In the genomic region with DNA sequence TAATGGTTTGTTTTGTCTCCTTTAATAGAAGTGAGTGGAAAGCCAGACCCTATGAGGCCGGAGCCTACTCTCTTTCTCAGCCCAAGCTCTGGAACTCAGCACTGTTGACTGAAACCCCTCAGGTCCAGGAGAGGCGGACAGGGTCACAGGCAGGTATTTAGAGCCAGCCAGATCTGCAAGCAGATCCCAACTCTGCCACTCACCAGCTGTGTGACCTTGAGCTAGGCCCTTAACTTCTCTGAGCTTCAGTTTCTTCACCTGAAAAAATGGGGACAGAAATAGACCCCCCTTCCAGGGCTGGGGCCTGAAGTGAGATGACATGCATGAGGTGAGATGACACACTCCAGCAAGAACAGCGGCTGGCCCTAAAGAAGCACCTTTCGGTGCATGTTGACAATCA, we compare ENCODE assay signal across 32 cellular contexts. TPM values are rescaled to one million over a fixed set of nuclear protein-coding genes. Genes with fewer than 3 reads are reported as not detected.
DNase-seq lines count a peak whose midpoint lies in the region; ATAC-seq, FAIRE-seq and TF ChIP-seq lines count a peak whose summit lies in the region.
"Had no signal": no experiment of that assay in that cellular context is flagged by ENCODE, and none has a peak within 500 bp of the region (broad histone marks: within the 10 kb centered on the region; RNA-seq: fewer than 3 reads in every experiment).

No MANE protein-coding gene starts in this region.

- H3K4me2 ChIP-seq in HepG2 (ENCODE audit: low read depth, low read length) (peak overlapping the region; percentile 49), K562 (ENCODE audit: insufficient read depth, low read length) (no peak overlapping the region), mesendoderm (ENCODE audit: low read length) (no peak overlapping the region)
- H3K4me2 ChIP-seq: BLaER1 had no signal

- no peak overlapping the region for H3K9ac ChIP-seq in HepG2 (ENCODE audit: insufficient read depth, low read depth, low read length)
- no peak overlapping the region for H3K9ac ChIP-seq in K562 (ENCODE audit: insufficient read depth in 1 of 2, low read depth in 2 of 2, low read length in 2 of 2)
- no peak overlapping the region for H3K9ac ChIP-seq in mesendoderm (ENCODE audit: low read length)
- H3K9ac ChIP-seq: BLaER1 had no signal

- no peaks in the 10 kb centered on the region for H3K9me3 Mint-ChIP-seq in stimulated activated naive B cell treated with anti-CD40 and anti-IgM and Interleukin-4, amounts not matched to agents 10 μg/mL and 1 μg/mL and 100 μg/mL, for 72 hours
- H3K9me3 Mint-ChIP-seq: CD14-positive monocyte; CD4-positive, alpha-beta memory T cell; CD4-positive, CD25-positive, alpha-beta regulatory T cell; CD8-positive, alpha-beta memory T cell had no signal

- H4K20me1 ChIP-seq in HepG2 (ENCODE audit: insufficient read depth, low read length) (no peaks in the 10 kb centered on the region), K562 (replicated peaks; ENCODE audit: control insufficient read depth, insufficient read depth, low read length) (no peaks in the 10 kb centered on the region)
- H4K20me1 ChIP-seq: BLaER1 had no signal

- no peak for TF ChIP-seq CTCF in HepG2 (CRISPR knock-in tag; IDR thresholded peaks at IDR 0.05)
- TF ChIP-seq CTCF in right lobe of liver (IDR thresholded peaks at IDR 0.05) = no peak
- TF ChIP-seq CTCF in K562 (IDR thresholded peaks at IDR 0.05 in 2 of 3, conservative IDR thresholded peaks at IDR 0.05 in 1 of 3; ENCODE audit: insufficient read depth in 2 of 3, low read depth in 1 of 3, low read length in 3 of 3) = no peak

- no peaks in the 10 kb centered on the region for H3K9me1 ChIP-seq in K562 (ENCODE audit: control insufficient read depth, insufficient read depth, low read length)

- H3K36me3 Mint-ChIP-seq in stimulated activated naive B cell treated with anti-CD40 and anti-IgM and Interleukin-4, amounts not matched to agents 10 μg/mL and 1 μg/mL and 100 μg/mL, for 72 hours = no peaks in the 10 kb centered on the region
- H3K36me3 Mint-ChIP-seq: CD14-positive monocyte; CD4-positive, alpha-beta memory T cell; CD4-positive, CD25-positive, alpha-beta regulatory T cell; CD8-positive, alpha-beta memory T cell had no signal

- peaks cover 10 to 12% of the 10 kb centered on the region in 2 donors for H3K27me3 Mint-ChIP-seq in stimulated activated naive B cell treated with anti-CD40 and anti-IgM and Interleukin-4, amounts not matched to agents 10 μg/mL and 1 μg/mL and 100 μg/mL, for 72 hours

- no peak; the same call in 2 of the 3 replicates for ATAC-seq in HepG2
- no peak for ATAC-seq in right lobe of liver
- ATAC-seq in K562 = no peak
- ATAC-seq in stimulated activated naive B cell treated with anti-CD40 and anti-IgM and Interleukin-4, amounts not matched to agents 10 μg/mL and 1 μg/mL and 100 μg/mL, for 72 hours (replicated peaks) = no peak
- ATAC-seq: GM12878 had no signal

- H3K36me3 ChIP-seq in HepG2 (replicated peaks in 1 of 2; ENCODE audit: control insufficient read depth in 1 of 2, insufficient read depth in 2 of 2, low read length in 2 of 2) (no peaks in the 10 kb centered on the region), right lobe of liver (no peaks in the 10 kb centered on the region), K562 (ENCODE audit: control insufficient read depth, insufficient read depth, low read length) (no peaks in the 10 kb centered on the region), mesendoderm (ENCODE audit: control insufficient read depth, insufficient read depth, low read length) (no peaks in the 10 kb centered on the region)
- H3K36me3 ChIP-seq: BE2C, BLaER1 had no signal

- H3K23ac ChIP-seq in mesendoderm (ENCODE audit: low read length) = no peak overlapping the region

- no peak overlapping the region for H4K8ac ChIP-seq in mesendoderm (ENCODE audit: low read depth, low read length)

- H3K27me3 ChIP-seq in HepG2 (ENCODE audit: control insufficient read depth in 1 of 2, insufficient read depth in 2 of 2, low read length in 2 of 2) (no peaks in the 10 kb centered on the region), right lobe of liver (no peaks in the 10 kb centered on the region), K562 (ENCODE audit: control insufficient read depth in 2 of 2, insufficient read depth in 2 of 2, low read length in 2 of 2) (no peaks in the 10 kb centered on the region), mesendoderm (ENCODE audit: insufficient read depth, low read length, poor library complexity) (no peaks in the 10 kb centered on the region)
- H3K27me3 ChIP-seq: BLaER1 had no signal

- no peak overlapping the region for H3K56ac ChIP-seq in mesendoderm (ENCODE audit: low read length)

- H3K4me1 ChIP-seq in HepG2 (ENCODE audit: insufficient read depth, low read length) (peaks cover 57% of the 10 kb centered on the region), right lobe of liver (no peaks in the 10 kb centered on the region), K562 (replicated peaks in 1 of 2; ENCODE audit: control insufficient read depth in 2 of 2, insufficient read depth in 2 of 2, low read length in 2 of 2) (peaks cover 0 to 6% of the 10 kb centered on the region in 2 experiments; a peak in 3 of 5 replicates), mesendoderm (ENCODE audit: control insufficient read depth, low read depth, low read length) (no peaks in the 10 kb centered on the region)
- H3K4me1 ChIP-seq: BE2C, BLaER1 had no signal

- no peak overlapping the region for H4K5ac ChIP-seq in mesendoderm (ENCODE audit: low read length)

- no peak for TF ChIP-seq RAD21 in HepG2 (CRISPR knock-in tag; IDR thresholded peaks at IDR 0.05)
- no peak for TF ChIP-seq RAD21 in K562 (CRISPR knock-in tag; conservative IDR thresholded peaks at IDR 0.05 in 1 of 2, IDR thresholded peaks at IDR 0.05 in 1 of 2)

- H3K4me3 Mint-ChIP-seq in stimulated activated naive B cell treated with anti-CD40 and anti-IgM and Interleukin-4, amounts not matched to agents 10 μg/mL and 1 μg/mL and 100 μg/mL, for 72 hours = no peak overlapping the region
- H3K4me3 Mint-ChIP-seq: CD14-positive monocyte; CD4-positive, alpha-beta memory T cell; CD4-positive, CD25-positive, alpha-beta regulatory T cell; CD8-positive, alpha-beta memory T cell had no signal

- TF ChIP-seq POLR2A in HepG2 (IDR thresholded peaks at IDR 0.05; ENCODE audit: insufficient read depth in 1 of 2, low read depth in 2 of 2, low read length in 2 of 2) = no peak
- TF ChIP-seq POLR2A in right lobe of liver (IDR thresholded peaks at IDR 0.05) = no peak
- no peak for TF ChIP-seq POLR2A in K562 (conservative IDR thresholded peaks at IDR 0.05)

- no peak overlapping the region for H3K27ac Mint-ChIP-seq in stimulated activated naive B cell treated with anti-CD40 and anti-IgM and Interleukin-4, amounts not matched to agents 10 μg/mL and 1 μg/mL and 100 μg/mL, for 72 hours
- H3K27ac Mint-ChIP-seq: CD14-positive monocyte; CD4-positive, alpha-beta memory T cell; CD4-positive, CD25-positive, alpha-beta regulatory T cell had no signal

- no peak overlapping the region for H2BK15ac ChIP-seq in mesendoderm (replicated peaks; ENCODE audit: low read depth)

- H3K4me3 ChIP-seq in HepG2 (replicated peaks in 1 of 3; ENCODE audit: insufficient read depth in 1 of 3, low read depth in 2 of 3, low read length in 3 of 3) = 0 out of 6 replicates have a peak overlapping the region, but pooled peaks of 1 of the 3 experiments have one; percentile 37
- no peak overlapping the region for H3K4me3 ChIP-seq in right lobe of liver
- no peak overlapping the region for H3K4me3 ChIP-seq in K562
- no peak overlapping the region for H3K4me3 ChIP-seq in mesendoderm (ENCODE audit: low read length)
- H3K4me3 ChIP-seq: BLaER1, GM12878 had no signal

- H2AK5ac ChIP-seq in mesendoderm (ENCODE audit: low read length) = no peak overlapping the region

- no peaks in the 10 kb centered on the region for H3K79me1 ChIP-seq in mesendoderm (ENCODE audit: low read length)

- FAIRE-seq in HepG2 (lab: Jason Lieb, UNC) (no peak), K562 (lab: Jason Lieb, UNC) (no peak)
- FAIRE-seq: A204.1, GM12878, GM12892, GM18507 had no signal

- BruUV-seq in HepG2 (replicated peaks; lab: Mats Ljungman, UMichigan) (no TSS peak), K562 (replicated peaks; lab: Mats Ljungman, UMichigan) (no TSS peak)

- H3K9me3 ChIP-seq in HepG2 (ENCODE audit: low read length) (no peaks in the 10 kb centered on the region), right lobe of liver (no peaks in the 10 kb centered on the region), K562 (replicated peaks; ENCODE audit: control insufficient read depth, insufficient read depth, low read depth, low read length) (no peaks in the 10 kb centered on the region)
- H3K9me3 ChIP-seq: BE2C, BLaER1 had no signal

- H3K4ac ChIP-seq in mesendoderm (ENCODE audit: low read depth, low read length) = no peak overlapping the region

- WGBS in HepG2 (ENCODE audit: low lambda C conversion rate) = 58% methylated on average over 4 of the region's 4 CpGs
- WGBS in right lobe of liver (ENCODE audit: insufficient coverage, low coverage, low lambda C conversion rate, missing lambda C conversion rate) = 67% methylated on average over 1 of the region's 4 CpGs
- 82% methylated on average over 4 of the region's 4 CpGs for WGBS in K562 (ENCODE audit: insufficient coverage, low coverage, missing lambda C conversion rate)
- no CpG with 5 or more reads among the region's 4 CpGs for WGBS in mesendoderm (ENCODE audit: extremely low coverage, insufficient coverage, low lambda C conversion rate)

- H3K4me1 Mint-ChIP-seq in stimulated activated naive B cell treated with anti-CD40 and anti-IgM and Interleukin-4, amounts not matched to agents 10 μg/mL and 1 μg/mL and 100 μg/mL, for 72 hours = no peaks in the 10 kb centered on the region
- H3K4me1 Mint-ChIP-seq: CD14-positive monocyte; CD4-positive, alpha-beta memory T cell; CD4-positive, CD25-positive, alpha-beta regulatory T cell; CD8-positive, alpha-beta memory T cell had no signal

- no peak for TF ChIP-seq EP300 in HepG2 (IDR thresholded peaks at IDR 0.05; ENCODE audit: low read depth in 2 of 2, low read length in 2 of 2)
- TF ChIP-seq EP300 in HepG2 (CRISPR knock-in tag; IDR thresholded peaks at IDR 0.05; ENCODE audit: borderline replicate concordance) = no peak
- TF ChIP-seq EP300 in K562 (IDR thresholded peaks at IDR 0.05; ENCODE audit: low read length) = no peak

- H2AFZ ChIP-seq in HepG2 (ENCODE audit: low read length) (no peak overlapping the region), K562 (ENCODE audit: low read depth, low read length) (no peak overlapping the region)

- no peak overlapping the region for H2BK120ac ChIP-seq in mesendoderm (ENCODE audit: low read depth, low read length)

- in situ Hi-C loops in HepG2 (cut with HindIII; ENCODE audit: extremely low pct_ligation_motif_present, low pct_unique_long_range_greater_than_20kb) (no loop called here), K562 (cut with MboI) (no loop called here)

- intact Hi-C loops in HepG2 (cut with micrococcal nuclease; ENCODE audit: unreplicated experiment) (loop anchor here (1.0 to 5.0 kb wide), 3 partner anchors 34 to 164 kb away; a partner anchor contains a TSS), right lobe of liver (cut with DNase I) (no loop called here), K562 (cut with micrococcal nuclease) (no loop called here), posterior vena cava (cut with DNase I) (no loop called here)

- H3K27ac ChIP-seq in HepG2 (ENCODE audit: extremely low read length, insufficient read depth, low read length) (no peak overlapping the region), right lobe of liver (no peak overlapping the region), K562 (ENCODE audit: extremely low read depth, low read depth, low read length) (no peak overlapping the region), mesendoderm (ENCODE audit: low read depth, low read length) (no peak overlapping the region)
- H3K27ac ChIP-seq: BLaER1 had no signal

- H2BK5ac ChIP-seq in mesendoderm (ENCODE audit: low read length) = no peak overlapping the region

- H3K79me2 ChIP-seq in HepG2 (ENCODE audit: insufficient read depth, low read length) (no peaks in the 10 kb centered on the region), K562 (ENCODE audit: control insufficient read depth, insufficient read depth, low read length) (no peaks in the 10 kb centered on the region), mesendoderm (ENCODE audit: control insufficient read depth, insufficient read depth, low read length) (no peaks in the 10 kb centered on the region)

- H3K18ac ChIP-seq in mesendoderm (ENCODE audit: low read length) = no peak overlapping the region

- CTCF ChIA-PET in HepG2 (lab: Yijun Ruan, JAX; ENCODE audit: low intra/inter-chr PET ratio, low total read pairs) = no interaction called here
- CTCF ChIA-PET in K562 (lab: Yijun Ruan, JAX; ENCODE audit: low intra/inter-chr PET ratio) = no interaction called here

- no peak for DNase-seq in HepG2 (ENCODE audit: low spot score)
- DNase-seq in right lobe of liver = no peak
- DNase-seq in K562 (ENCODE audit: extremely low read depth in 1 of 4, low spot score in 3 of 4) = no peak
- peak; percentile 35 for DNase-seq in posterior vena cava (ENCODE audit: low spot score)
- no peak for DNase-seq in stimulated activated naive B cell treated with anti-CD40 and anti-IgM and Interleukin-4, amounts not matched to agents 10 μg/mL and 1 μg/mL and 100 μg/mL, for 72 hours
- DNase-seq in NAMALWA (ENCODE audit: low spot score) = no peak
- no peak for DNase-seq in mesendoderm
- DNase-seq: 8988T; ACHN; BE2C; C1 segment of cervical spinal cord; CD4-positive, alpha-beta memory T cell; CD4-positive, CD25-positive, alpha-beta regulatory T cell; CD8-positive, alpha-beta memory T cell; COR-L47; DMS 273 treated with DMSO at 0.1 percent for 48 hours; DMS153; DMS53; DMS79; DND-41; EL; GDM1 had no signal

- POLR2A ChIA-PET in HepG2 (lab: Yijun Ruan, JAX) = interaction anchor here (0.9 to 1.1 kb wide), 2 partner anchors 18 to 78 kb away, joined by 3 read pairs; a partner anchor contains a TSS
- POLR2A ChIA-PET in K562 (lab: Yijun Ruan, JAX) = no interaction called here

RNA-seq across cellular contexts. Expression of a gene that starts 27.1 kb away (rescaled TPM):
- total RNA-seq in HepG2 (2016; rRNA removed; fragmentation: Illumina TruSeq; extraction: Trizol) (not detected in 2 replicates), right lobe of liver (not detected), K562 (2014; rRNA removed) (not detected in 2 replicates), K562 (2014; rRNA removed; fragmentation: Illumina TruSeq; extraction: Trizol) (not detected in 2 replicates), K562 (2015; rRNA removed; fragmentation: Illumina TruSeq; extraction: Trizol) (not detected in 2 replicates), K562 (2021) (not detected in 2 replicates), posterior vena cava (1 to 10 TPM in 1 of 2 donors, under 1 TPM in 1; 0.95 to 1.5 TPM)
- not detected in 2 replicates for total RNA-seq in HepG2 (2016; cell fraction: cytosol; rRNA removed; fragmentation: Illumina TruSeq; extraction: Trizol; ENCODE audit: low read depth)
- not detected in 2 replicates for total RNA-seq in HepG2 (2016; cell fraction: insoluble cytoplasmic fraction; rRNA removed; fragmentation: Illumina TruSeq; extraction: Trizol)
- not detected in 2 replicates for total RNA-seq in HepG2 (2016; cell fraction: membrane; rRNA removed; fragmentation: Illumina TruSeq; extraction: Trizol)
- total RNA-seq in HepG2 (2016; cell fraction: nucleus; rRNA removed; fragmentation: Illumina TruSeq; extraction: Trizol) = not detected in 2 replicates
- polyA plus RNA-seq in HepG2 (2011; rRNA removed) (not detected in 2 replicates), K562 (2011; rRNA removed) (not detected in 2 replicates), K562 (2014; fragmentation: Illumina TruSeq; extraction: Trizol) (not detected in 2 replicates), K562 (2014; fragmentation: Nextera tagmentation; extraction: Ambion mirVana) (not detected), K562 (2014; rRNA removed) (not detected in 2 replicates)
- not detected in 2 replicates for polyA plus RNA-seq in HepG2 (2011; cell fraction: cytosol; rRNA removed)
- polyA plus RNA-seq in HepG2 (2011; cell fraction: nucleus; rRNA removed) = not detected in 2 replicates
- polyA plus RNA-seq in HepG2 (2012) = not detected in 2 replicates
- polyA plus RNA-seq in HepG2 (2016; cell fraction: cytosol; fragmentation: Illumina TruSeq; extraction: Trizol; ENCODE audit: low read depth) = not detected in 2 replicates
- not detected in 2 replicates for polyA plus RNA-seq in HepG2 (2016; cell fraction: insoluble cytoplasmic fraction; fragmentation: Illumina TruSeq; extraction: Trizol; ENCODE audit: low read depth)
- polyA plus RNA-seq in HepG2 (2016; cell fraction: membrane; fragmentation: Illumina TruSeq; extraction: Trizol; ENCODE audit: low read depth) = not detected in 2 replicates
- polyA plus RNA-seq in HepG2 (2016; cell fraction: nucleus; fragmentation: Illumina TruSeq; extraction: Trizol; ENCODE audit: insufficient read depth, low read depth) = not detected in 2 replicates
- polyA minus RNA-seq in HepG2 (2011; rRNA and poly(A)+ RNA removed; ENCODE audit: low replicate concordance) = not detected in 2 replicates
- polyA minus RNA-seq in HepG2 (2011; cell fraction: cytosol; rRNA and poly(A)+ RNA removed) = not detected in 2 replicates
- not detected in 2 replicates for polyA minus RNA-seq in HepG2 (2011; cell fraction: nucleus; rRNA and poly(A)+ RNA removed)
- total RNA-seq in K562 (2011; cell fraction: chromatin; rRNA removed; ENCODE audit: low replicate concordance) = not detected in 2 replicates
- not detected in 2 replicates for total RNA-seq in K562 (2011; cell fraction: nucleolus; rRNA removed)
- not detected in 2 replicates for total RNA-seq in K562 (2011; cell fraction: nucleoplasm; rRNA removed)
- polyA plus RNA-seq in K562 (2011; cell fraction: cytosol; rRNA removed) = not detected in 2 replicates
- polyA plus RNA-seq in K562 (2011; cell fraction: nucleus; rRNA removed) = not detected in 2 replicates
- polyA plus RNA-seq in K562 (2012) = not detected in 2 replicates
- polyA minus RNA-seq in K562 (2011; rRNA and poly(A)+ RNA removed) = not detected in 2 replicates
- not detected in 2 replicates for polyA minus RNA-seq in K562 (2011; cell fraction: cytosol; rRNA and poly(A)+ RNA removed)
- polyA minus RNA-seq in K562 (2011; cell fraction: nucleus; rRNA and poly(A)+ RNA removed) = not detected in 2 replicates
- polyA plus RNA-seq in mesendoderm (2013, experiment 1 of 2) = not detected
- not detected for polyA plus RNA-seq in mesendoderm (2013, experiment 2 of 2)
- total RNA-seq: A673; CD4-positive, alpha-beta memory T cell; CD4-positive, CD25-positive, alpha-beta regulatory T cell; CD8-positive, alpha-beta memory T cell; Daoy; G401; GM12878 had no signal
- polyA plus RNA-seq: AG04450; CD14-positive monocyte; CD4-positive, alpha-beta memory T cell; CD4-positive, CD25-positive, alpha-beta regulatory T cell; CD8-positive, alpha-beta memory T cell; GM12878 had no signal

RNA-seq across cellular contexts. Expression of a gene that starts 27.2 kb away (rescaled TPM):
- total RNA-seq in HepG2 (2016; rRNA removed; fragmentation: Illumina TruSeq; extraction: Trizol) = 71.7 and 112 TPM in 2 replicates
- 24.0 and 28.2 TPM in 2 replicates for total RNA-seq in HepG2 (2016; cell fraction: cytosol; rRNA removed; fragmentation: Illumina TruSeq; extraction: Trizol; ENCODE audit: low read depth)
- total RNA-seq in HepG2 (2016; cell fraction: insoluble cytoplasmic fraction; rRNA removed; fragmentation: Illumina TruSeq; extraction: Trizol) = 77.1 and 98.9 TPM in 2 replicates
- total RNA-seq in HepG2 (2016; cell fraction: membrane; rRNA removed; fragmentation: Illumina TruSeq; extraction: Trizol) = 33.8 and 34.5 TPM in 2 replicates
- 26.2 and 29.8 TPM in 2 replicates for total RNA-seq in HepG2 (2016; cell fraction: nucleus; rRNA removed; fragmentation: Illumina TruSeq; extraction: Trizol)
- 57.7 and 68.6 TPM in 2 replicates for polyA plus RNA-seq in HepG2 (2011; rRNA removed)
- polyA plus RNA-seq in HepG2 (2011; cell fraction: cytosol; rRNA removed) = 66.4 and 77.0 TPM in 2 replicates
- polyA plus RNA-seq in HepG2 (2011; cell fraction: nucleus; rRNA removed) = 14.6 and 17.0 TPM in 2 replicates
- 57.2 and 70.1 TPM in 2 replicates for polyA plus RNA-seq in HepG2 (2012)
- polyA plus RNA-seq in HepG2 (2016; cell fraction: cytosol; fragmentation: Illumina TruSeq; extraction: Trizol; ENCODE audit: low read depth) = 37.6 and 46.4 TPM in 2 replicates
- 144 and 158 TPM in 2 replicates for polyA plus RNA-seq in HepG2 (2016; cell fraction: insoluble cytoplasmic fraction; fragmentation: Illumina TruSeq; extraction: Trizol; ENCODE audit: low read depth)
- 38.1 and 41.4 TPM in 2 replicates for polyA plus RNA-seq in HepG2 (2016; cell fraction: membrane; fragmentation: Illumina TruSeq; extraction: Trizol; ENCODE audit: low read depth)
- 63.9 and 64.9 TPM in 2 replicates for polyA plus RNA-seq in HepG2 (2016; cell fraction: nucleus; fragmentation: Illumina TruSeq; extraction: Trizol; ENCODE audit: insufficient read depth, low read depth)
- 32.8 and 96.4 TPM in 2 replicates for polyA minus RNA-seq in HepG2 (2011; rRNA and poly(A)+ RNA removed; ENCODE audit: low replicate concordance)
- 26.3 and 30.2 TPM in 2 replicates for polyA minus RNA-seq in HepG2 (2011; cell fraction: cytosol; rRNA and poly(A)+ RNA removed)
- 9.5 and 12.1 TPM in 2 replicates for polyA minus RNA-seq in HepG2 (2011; cell fraction: nucleus; rRNA and poly(A)+ RNA removed)
- 10 to 100 TPM; 27.3 to 43.9 (median 29.0) TPM for total RNA-seq in right lobe of liver
- total RNA-seq in K562 (2011; cell fraction: chromatin; rRNA removed; ENCODE audit: low replicate concordance) = 8.5 and 9.1 TPM in 2 replicates
- 14.0 and 14.7 TPM in 2 replicates for total RNA-seq in K562 (2011; cell fraction: nucleolus; rRNA removed)
- 15.0 and 20.9 TPM in 2 replicates for total RNA-seq in K562 (2011; cell fraction: nucleoplasm; rRNA removed)
- 105 and 115 TPM in 2 replicates for total RNA-seq in K562 (2014; rRNA removed)
- 105 and 114 TPM in 2 replicates for total RNA-seq in K562 (2014; rRNA removed; fragmentation: Illumina TruSeq; extraction: Trizol)
- total RNA-seq in K562 (2015; rRNA removed; fragmentation: Illumina TruSeq; extraction: Trizol) = 122 and 133 TPM in 2 replicates
- 126 and 134 TPM in 2 replicates for total RNA-seq in K562 (2021)
- polyA plus RNA-seq in K562 (2011; rRNA removed) = 135 and 165 TPM in 2 replicates
- polyA plus RNA-seq in K562 (2011; cell fraction: cytosol; rRNA removed) = 122 and 153 TPM in 2 replicates
- 35.7 and 49.8 TPM in 2 replicates for polyA plus RNA-seq in K562 (2011; cell fraction: nucleus; rRNA removed)
- 157 and 216 TPM in 2 replicates for polyA plus RNA-seq in K562 (2012)
- polyA plus RNA-seq in K562 (2014; fragmentation: Illumina TruSeq; extraction: Trizol) = 198 and 204 TPM in 2 replicates
- 100 to 1,000 TPM; 126 to 189 TPM for polyA plus RNA-seq in K562 (2014; fragmentation: Nextera tagmentation; extraction: Ambion mirVana)
- 194 and 212 TPM in 2 replicates for polyA plus RNA-seq in K562 (2014; rRNA removed)
- polyA minus RNA-seq in K562 (2011; rRNA and poly(A)+ RNA removed) = 106 and 126 TPM in 2 replicates
- 50.4 and 52.5 TPM in 2 replicates for polyA minus RNA-seq in K562 (2011; cell fraction: cytosol; rRNA and poly(A)+ RNA removed)
- 8.5 and 15.7 TPM in 2 replicates for polyA minus RNA-seq in K562 (2011; cell fraction: nucleus; rRNA and poly(A)+ RNA removed)
- total RNA-seq in posterior vena cava = 10 to 100 TPM; 36.5 to 38.2 TPM
- 69.6 TPM for polyA plus RNA-seq in mesendoderm (2013, experiment 1 of 2)
- 69.6 TPM for polyA plus RNA-seq in mesendoderm (2013, experiment 2 of 2)

RNA-seq across cellular contexts. Expression of a gene that starts 42.0 kb away (rescaled TPM):
- 0.70 and 1.3 TPM in 2 replicates for total RNA-seq in HepG2 (2016; rRNA removed; fragmentation: Illumina TruSeq; extraction: Trizol)
- 0.18 and 0.20 TPM in 2 replicates for total RNA-seq in HepG2 (2016; cell fraction: cytosol; rRNA removed; fragmentation: Illumina TruSeq; extraction: Trizol; ENCODE audit: low read depth)
- 0.58 and 0.89 TPM in 2 replicates for total RNA-seq in HepG2 (2016; cell fraction: insoluble cytoplasmic fraction; rRNA removed; fragmentation: Illumina TruSeq; extraction: Trizol)
- 0.69 and 0.80 TPM in 2 replicates for total RNA-seq in HepG2 (2016; cell fraction: membrane; rRNA removed; fragmentation: Illumina TruSeq; extraction: Trizol)
- total RNA-seq in HepG2 (2016; cell fraction: nucleus; rRNA removed; fragmentation: Illumina TruSeq; extraction: Trizol) = 0.38 and 1.1 TPM in 2 replicates
- 1.1 and 1.2 TPM in 2 replicates for polyA plus RNA-seq in HepG2 (2011; rRNA removed)
- 0.94 and 1.1 TPM in 2 replicates for polyA plus RNA-seq in HepG2 (2011; cell fraction: cytosol; rRNA removed)
- 1.7 TPM in 2 replicates for polyA plus RNA-seq in HepG2 (2011; cell fraction: nucleus; rRNA removed)
- polyA plus RNA-seq in HepG2 (2012) = 1.0 and 1.2 TPM in 2 replicates
- polyA plus RNA-seq in HepG2 (2016; cell fraction: cytosol; fragmentation: Illumina TruSeq; extraction: Trizol; ENCODE audit: low read depth) = 0.11 and 0.24 TPM in 2 replicates
- polyA plus RNA-seq in HepG2 (2016; cell fraction: insoluble cytoplasmic fraction; fragmentation: Illumina TruSeq; extraction: Trizol; ENCODE audit: low read depth) = 1.2 and 1.3 TPM in 2 replicates
- 0.37 and 0.55 TPM in 2 replicates for polyA plus RNA-seq in HepG2 (2016; cell fraction: membrane; fragmentation: Illumina TruSeq; extraction: Trizol; ENCODE audit: low read depth)
- polyA plus RNA-seq in HepG2 (2016; cell fraction: nucleus; fragmentation: Illumina TruSeq; extraction: Trizol; ENCODE audit: insufficient read depth, low read depth) = 0.93 and 1.9 TPM in 2 replicates
- 0.37 and 2.3 TPM in 2 replicates for polyA minus RNA-seq in HepG2 (2011; rRNA and poly(A)+ RNA removed; ENCODE audit: low replicate concordance)
- polyA minus RNA-seq in HepG2 (2011; cell fraction: cytosol; rRNA and poly(A)+ RNA removed) = 0.44 and 0.79 TPM in 2 replicates
- polyA minus RNA-seq in HepG2 (2011; cell fraction: nucleus; rRNA and poly(A)+ RNA removed) = 0.90 and 1.9 TPM in 2 replicates
- total RNA-seq in right lobe of liver = under 1 TPM; 0.20 to 0.51 (median 0.32) TPM
- total RNA-seq in K562 (2011; cell fraction: chromatin; rRNA removed; ENCODE audit: low replicate concordance) = 9.0 and 14.1 TPM in 2 replicates
- total RNA-seq in K562 (2011; cell fraction: nucleolus; rRNA removed) = 10.5 and 14.0 TPM in 2 replicates
- 10.1 and 17.3 TPM in 2 replicates for total RNA-seq in K562 (2011; cell fraction: nucleoplasm; rRNA removed)
- 16.3 and 23.8 TPM in 2 replicates for total RNA-seq in K562 (2014; rRNA removed)
- 5.1 and 5.4 TPM in 2 replicates for total RNA-seq in K562 (2014; rRNA removed; fragmentation: Illumina TruSeq; extraction: Trizol)
- 7.1 and 8.3 TPM in 2 replicates for total RNA-seq in K562 (2015; rRNA removed; fragmentation: Illumina TruSeq; extraction: Trizol)
- 13.4 and 14.0 TPM in 2 replicates for total RNA-seq in K562 (2021)
- 7.9 and 9.4 TPM in 2 replicates for polyA plus RNA-seq in K562 (2011; rRNA removed)
- 7.8 and 18.0 TPM in 2 replicates for polyA plus RNA-seq in K562 (2011; cell fraction: cytosol; rRNA removed)
- 10.5 and 16.5 TPM in 2 replicates for polyA plus RNA-seq in K562 (2011; cell fraction: nucleus; rRNA removed)
- 5.0 and 9.0 TPM in 2 replicates for polyA plus RNA-seq in K562 (2012)
- 9.5 and 14.8 TPM in 2 replicates for polyA plus RNA-seq in K562 (2014; fragmentation: Illumina TruSeq; extraction: Trizol)
- polyA plus RNA-seq in K562 (2014; fragmentation: Nextera tagmentation; extraction: Ambion mirVana) = 1 to 10 TPM; 2.8 to 3.4 TPM
- 12.0 and 20.9 TPM in 2 replicates for polyA plus RNA-seq in K562 (2014; rRNA removed)
- polyA minus RNA-seq in K562 (2011; rRNA and poly(A)+ RNA removed) = 5.1 and 5.6 TPM in 2 replicates
- polyA minus RNA-seq in K562 (2011; cell fraction: cytosol; rRNA and poly(A)+ RNA removed) = 4.7 and 8.4 TPM in 2 replicates
- 5.2 and 6.5 TPM in 2 replicates for polyA minus RNA-seq in K562 (2011; cell fraction: nucleus; rRNA and poly(A)+ RNA removed)
- 10 to 100 TPM in 1 of 2 donors, 1 to 10 TPM in 1; 8.3 to 23.6 TPM for total RNA-seq in posterior vena cava
- polyA plus RNA-seq in mesendoderm (2013, experiment 1 of 2) = 0.55 TPM
- polyA plus RNA-seq in mesendoderm (2013, experiment 2 of 2) = 0.88 TPM
- total RNA-seq: A673; CD4-positive, alpha-beta memory T cell; CD4-positive, CD25-positive, alpha-beta regulatory T cell; CD8-positive, alpha-beta memory T cell; GM12878 had no signal
- polyA plus RNA-seq: AG04450; CD14-positive monocyte; CD4-positive, alpha-beta memory T cell; CD4-positive, CD25-positive, alpha-beta regulatory T cell; CD8-positive, alpha-beta memory T cell; GM12878 had no signal
